23 cellular contexts compared by ENCODE assay signal in genomic region chr20:13874269-13875158, GRCh38.
DNase-seq lines count a peak whose midpoint lies in the region; ATAC-seq and TF ChIP-seq lines count a peak whose summit lies in the region.
"Had no signal": no experiment of that assay in that cellular context is flagged by ENCODE, and none has a peak within 500 bp of the region (broad histone marks: within the 10 kb centered on the region; RNA-seq: fewer than 3 reads in every experiment).

No MANE protein-coding gene starts in this region.

- 22 to 24% methylated on average over 8 to 11 of the region's 11 CpGs for WGBS in endodermal cell (ENCODE audit: insufficient coverage in 1 of 2, insufficient read length in 1 of 2), 2 experiments
- WGBS in body of pancreas, 2 donors, result 62 to 65% methylated on average over 11 of the region's 11 CpGs

- H3K9me3 Mint-ChIP-seq in endodermal cell (no peaks in the 10 kb centered on the region), nephron (no peaks in the 10 kb centered on the region)
- H3K9me3 Mint-ChIP-seq in naive thymus-derived CD4-positive, alpha-beta T cell, result peaks cover 0 to 2% (median 0%) of the 10 kb centered on the region in 11 donors
- H3K9me3 Mint-ChIP-seq: activated T-cell treated with anti-CD3 and anti-CD28 coated beads, Interleukin-2, amount 50 U/mL, for 4 hours; brain; natural killer cell treated with Interleukin-12 subunit alpha and Interleukin-12 subunit beta and Interleukin-15 and Interleukin-18, amount 100 ng/mL, for 72 hours; stimulated activated naive CD8-positive, alpha-beta T cell treated with anti-CD3 and anti-CD28 coated beads, Interleukin-15, Interleukin-2, amounts not matched to agents 100 ng/mL and 50 ng/mL, for 24 hours had no signal

- intact Hi-C loops in body of pancreas (cut with DNase I), result no loop called here
- intact Hi-C loops in naive thymus-derived CD4-positive, alpha-beta T cell (cut with micrococcal nuclease), result no loop called here

- H3K4me1 ChIP-seq in endodermal cell (ENCODE audit: control insufficient read depth, insufficient read depth, low read length) (peaks cover 4% of the 10 kb centered on the region), body of pancreas (no peaks in the 10 kb centered on the region)
- no peaks in the 10 kb centered on the region for H3K4me1 ChIP-seq in naive thymus-derived CD4-positive, alpha-beta T cell (ENCODE audit: control insufficient read depth in 2 of 2, insufficient read depth in 2 of 2, low read length in 2 of 2)

- no peaks in the 10 kb centered on the region for H3K9me3 ChIP-seq in endodermal cell (ENCODE audit: control insufficient read depth, low read length)
- H3K9me3 ChIP-seq in body of pancreas, result no peaks in the 10 kb centered on the region
- H3K9me3 ChIP-seq in naive thymus-derived CD4-positive, alpha-beta T cell (ENCODE audit: control insufficient read depth in 2 of 3, low read length in 3 of 3), result no peaks in the 10 kb centered on the region
- H3K9me3 ChIP-seq: tibial artery had no signal

- ATAC-seq in body of pancreas (no peak), HG02981 (IDR thresholded peaks at IDR 0.05; ENCODE audit: unreplicated experiment) (no peak)
- ATAC-seq in naive thymus-derived CD4-positive, alpha-beta T cell, result no peak
- ATAC-seq: activated T-cell treated with anti-CD3 and anti-CD28 coated beads, Interleukin-2, amount 50 U/mL, for 4 hours; left colon; natural killer cell treated with Interleukin-12 subunit alpha and Interleukin-12 subunit beta and Interleukin-15 and Interleukin-18, amount 100 ng/mL, for 72 hours; sciatic nerve had no signal

- CTCF ChIA-PET in naive thymus-derived CD4-positive, alpha-beta T cell (lab: Charles Lee), result no interaction called here

- H3K36me3 Mint-ChIP-seq in endodermal cell (ENCODE audit: low read depth), result no peaks in the 10 kb centered on the region
- H3K36me3 Mint-ChIP-seq in nephron (ENCODE audit: low read depth), result no peaks in the 10 kb centered on the region
- no peaks in the 10 kb centered on the region for H3K36me3 Mint-ChIP-seq in naive thymus-derived CD4-positive, alpha-beta T cell
- H3K36me3 Mint-ChIP-seq: brain; CD8-positive, alpha-beta memory T cell; natural killer cell treated with Interleukin-12 subunit alpha and Interleukin-12 subunit beta and Interleukin-15 and Interleukin-18, amount 100 ng/mL, for 72 hours had no signal

- TF ChIP-seq CTCF in endodermal cell (conservative IDR thresholded peaks at IDR 0.05), result no peak
- no peak for TF ChIP-seq CTCF in nephron (IDR thresholded peaks at IDR 0.05; ENCODE audit: unreplicated experiment in 3 of 3)
- TF ChIP-seq CTCF in body of pancreas (IDR thresholded peaks at IDR 0.05), result no peak

- H3K27ac ChIP-seq in endodermal cell (ENCODE audit: low read depth, low read length), result no peak overlapping the region
- H3K27ac ChIP-seq in body of pancreas, result no peak overlapping the region
- H3K27ac ChIP-seq in naive thymus-derived CD4-positive, alpha-beta T cell (ENCODE audit: low read depth, low read length), result no peak overlapping the region

- H3K27ac Mint-ChIP-seq in endodermal cell (peak overlapping the region; percentile 10), nephron (peak overlapping the region in 2 of 3 experiments; percentile 42 to 69)
- H3K27ac Mint-ChIP-seq in naive thymus-derived CD4-positive, alpha-beta T cell, result no peak overlapping the region
- H3K27ac Mint-ChIP-seq: CD8-positive, alpha-beta memory T cell; natural killer cell treated with Interleukin-12 subunit alpha and Interleukin-12 subunit beta and Interleukin-15 and Interleukin-18, amount 100 ng/mL, for 72 hours; stimulated activated naive CD8-positive, alpha-beta T cell treated with anti-CD3 and anti-CD28 coated beads, Interleukin-15, Interleukin-2, amounts not matched to agents 100 ng/mL and 50 ng/mL, for 24 hours had no signal

- no peak overlapping the region for H3K9ac ChIP-seq in endodermal cell (ENCODE audit: extremely low read depth, low read length, poor library complexity, severe bottlenecking)

- no peak for TF ChIP-seq POLR2A in body of pancreas (IDR thresholded peaks at IDR 0.05)

- POLR2A ChIA-PET in naive thymus-derived CD4-positive, alpha-beta T cell (lab: Charles Lee), result no interaction called here

- H3K4me3 Mint-ChIP-seq in endodermal cell (no peak overlapping the region), nephron (no peak overlapping the region)
- no peak overlapping the region for H3K4me3 Mint-ChIP-seq in naive thymus-derived CD4-positive, alpha-beta T cell
- H3K4me3 Mint-ChIP-seq: activated T-cell treated with anti-CD3 and anti-CD28 coated beads, Interleukin-2, amount 50 U/mL, for 4 hours; brain; CD8-positive, alpha-beta memory T cell; natural killer cell treated with Interleukin-12 subunit alpha and Interleukin-12 subunit beta and Interleukin-15 and Interleukin-18, amount 100 ng/mL, for 72 hours; stimulated activated naive CD8-positive, alpha-beta T cell treated with anti-CD3 and anti-CD28 coated beads, Interleukin-15, Interleukin-2, amounts not matched to agents 100 ng/mL and 50 ng/mL, for 24 hours had no signal

- H3K27me3 ChIP-seq in endodermal cell (ENCODE audit: control insufficient read depth, insufficient read depth, low read length, poor library complexity, severe bottlenecking), result peaks cover 15% of the 10 kb centered on the region
- no peaks in the 10 kb centered on the region for H3K27me3 ChIP-seq in body of pancreas
- H3K27me3 ChIP-seq in naive thymus-derived CD4-positive, alpha-beta T cell (ENCODE audit: control insufficient read depth in 2 of 2, insufficient read depth in 2 of 2, low read length in 2 of 2), result no peaks in the 10 kb centered on the region
- H3K27me3 ChIP-seq: tibial artery had no signal

- DNase-seq in NCI-H1417 (lab: John Stamatoyannopoulos, UW), result peak in 2 of 3 experiments; percentile 8 to 59
- no peak for DNase-seq in NCI-H1417 treated with DMSO at 0.1 percent for 48 hours (lab: John Stamatoyannopoulos, UW)
- peak; percentile 65 for DNase-seq in endodermal cell
- DNase-seq in body of pancreas, result no peak
- no peak for DNase-seq in AG20443 (ENCODE audit: low spot score)
- DNase-seq in naive thymus-derived CD4-positive, alpha-beta T cell, result no peak
- DNase-seq: 8988T; activated CD4-positive, alpha-beta T cell treated with anti-CD3 and anti-CD28 coated beads for 1 hour; activated T-cell treated with anti-CD3 and anti-CD28 coated beads, Interleukin-2, amount 50 U/mL, for 4 hours; CD8-positive, alpha-beta memory T cell; Kasumi-1; left colon; NCI-H2029 treated with DMSO at 0.1 percent for 48 hours; NK-92 treated with Interleukin-12 subunit alpha and Interleukin-12 subunit beta, amount 100 ng/mL, for 24 hours; SHP77 treated with DMSO at 0.1 percent for 48 hours; SW 1271; tibial artery had no signal

- H3K4me3 ChIP-seq in endodermal cell (ENCODE audit: low read length) (no peak overlapping the region), body of pancreas (no peak overlapping the region)
- H3K4me3 ChIP-seq in naive thymus-derived CD4-positive, alpha-beta T cell (ENCODE audit: low read length), result no peak overlapping the region
- H3K4me3 ChIP-seq: tibial artery had no signal

- no peaks in the 10 kb centered on the region for H3K36me3 ChIP-seq in endodermal cell (ENCODE audit: control insufficient read depth, insufficient read depth, low read length)
- no peaks in the 10 kb centered on the region for H3K36me3 ChIP-seq in body of pancreas (replicated peaks in 1 of 2; ENCODE audit: insufficient read depth in 1 of 2, low read depth in 2 of 2)
- no peaks in the 10 kb centered on the region for H3K36me3 ChIP-seq in naive thymus-derived CD4-positive, alpha-beta T cell (ENCODE audit: control insufficient read depth in 2 of 3, insufficient read depth in 3 of 3, low read length in 3 of 3)
- H3K36me3 ChIP-seq: tibial artery had no signal

- H3K4me1 Mint-ChIP-seq in endodermal cell, result peaks cover 31% of the 10 kb centered on the region
- H3K4me1 Mint-ChIP-seq in nephron, result peaks cover 12% of the 10 kb centered on the region
- no peaks in the 10 kb centered on the region for H3K4me1 Mint-ChIP-seq in naive thymus-derived CD4-positive, alpha-beta T cell
- H3K4me1 Mint-ChIP-seq: CD8-positive, alpha-beta memory T cell had no signal

- peaks cover 13% of the 10 kb centered on the region for H3K27me3 Mint-ChIP-seq in endodermal cell (ENCODE audit: insufficient read depth)
- H3K27me3 Mint-ChIP-seq in nephron (ENCODE audit: low read depth), result no peaks in the 10 kb centered on the region
- H3K27me3 Mint-ChIP-seq in naive thymus-derived CD4-positive, alpha-beta T cell, result peaks cover 0 to 18% (median 5%) of the 10 kb centered on the region in 5 donors
- H3K27me3 Mint-ChIP-seq: CD8-positive, alpha-beta memory T cell had no signal

Comparison
In these comparisons a context has a peak if more than half of its experiments do, and no peak if none do; other contexts are left out.
1. DNase-seq: peak in NCI-H1417 (2 of 3) and endodermal cell (single experiment); none in NCI-H1417 treated with DMSO at 0.1 percent for 48 hours (single experiment), body of pancreas (0 of 4), AG20443 (single experiment) and naive thymus-derived CD4-positive, alpha-beta T cell (0 of 9).
2. H3K27ac Mint-ChIP-seq: peak in endodermal cell (single experiment) and nephron (2 of 3); none in naive thymus-derived CD4-positive, alpha-beta T cell (0 of 9).